ENCODE assay signal across 1 cellular context in the genomic region with DNA sequence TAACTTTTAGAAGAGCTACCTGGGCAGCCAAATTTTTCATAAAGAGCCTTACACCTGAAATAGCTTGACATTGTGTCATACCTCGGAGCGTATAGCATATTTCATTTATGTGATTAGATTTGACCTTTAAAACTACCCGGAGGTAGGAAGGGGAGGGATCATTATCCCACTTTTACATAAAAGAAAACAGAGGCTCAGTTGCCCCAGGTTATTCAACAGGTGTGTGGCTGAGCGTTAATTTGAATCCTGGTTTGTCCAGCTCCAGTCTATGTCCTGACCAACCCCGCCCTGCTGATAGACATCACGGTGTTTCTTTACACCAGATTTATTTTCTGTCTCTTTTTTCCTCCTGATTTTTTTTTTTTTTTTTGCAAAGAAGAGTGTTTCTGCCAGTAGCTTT.
TF ChIP-seq lines count a peak whose summit lies in the region.

No MANE protein-coding gene starts in this region.

TF ChIP-seq in GM23338, 12 proteins besides CTCF, POLR2A, EP300 and RAD21 (continued from another document):
- TF ChIP-seq ETS1 (IDR thresholded peaks at IDR 0.05) (no peak), NANOG (IDR thresholded peaks at IDR 0.05; ENCODE audit: borderline replicate concordance) (no peak), JUNB (IDR thresholded peaks at IDR 0.05; ENCODE audit: unreplicated experiment) (no peak), EZH2 (IDR thresholded peaks at IDR 0.05; ENCODE audit: low read depth, unreplicated experiment) (no peak), POLR2AphosphoS5 (IDR thresholded peaks at IDR 0.05; ENCODE audit: low read depth) (no peak), EZH2phosphoT487 (IDR thresholded peaks at IDR 0.05; ENCODE audit: unreplicated experiment) (no peak), STAT1 (IDR thresholded peaks at IDR 0.05; ENCODE audit: unreplicated experiment) (no peak)
- TF ChIP-seq, protein P1, sequence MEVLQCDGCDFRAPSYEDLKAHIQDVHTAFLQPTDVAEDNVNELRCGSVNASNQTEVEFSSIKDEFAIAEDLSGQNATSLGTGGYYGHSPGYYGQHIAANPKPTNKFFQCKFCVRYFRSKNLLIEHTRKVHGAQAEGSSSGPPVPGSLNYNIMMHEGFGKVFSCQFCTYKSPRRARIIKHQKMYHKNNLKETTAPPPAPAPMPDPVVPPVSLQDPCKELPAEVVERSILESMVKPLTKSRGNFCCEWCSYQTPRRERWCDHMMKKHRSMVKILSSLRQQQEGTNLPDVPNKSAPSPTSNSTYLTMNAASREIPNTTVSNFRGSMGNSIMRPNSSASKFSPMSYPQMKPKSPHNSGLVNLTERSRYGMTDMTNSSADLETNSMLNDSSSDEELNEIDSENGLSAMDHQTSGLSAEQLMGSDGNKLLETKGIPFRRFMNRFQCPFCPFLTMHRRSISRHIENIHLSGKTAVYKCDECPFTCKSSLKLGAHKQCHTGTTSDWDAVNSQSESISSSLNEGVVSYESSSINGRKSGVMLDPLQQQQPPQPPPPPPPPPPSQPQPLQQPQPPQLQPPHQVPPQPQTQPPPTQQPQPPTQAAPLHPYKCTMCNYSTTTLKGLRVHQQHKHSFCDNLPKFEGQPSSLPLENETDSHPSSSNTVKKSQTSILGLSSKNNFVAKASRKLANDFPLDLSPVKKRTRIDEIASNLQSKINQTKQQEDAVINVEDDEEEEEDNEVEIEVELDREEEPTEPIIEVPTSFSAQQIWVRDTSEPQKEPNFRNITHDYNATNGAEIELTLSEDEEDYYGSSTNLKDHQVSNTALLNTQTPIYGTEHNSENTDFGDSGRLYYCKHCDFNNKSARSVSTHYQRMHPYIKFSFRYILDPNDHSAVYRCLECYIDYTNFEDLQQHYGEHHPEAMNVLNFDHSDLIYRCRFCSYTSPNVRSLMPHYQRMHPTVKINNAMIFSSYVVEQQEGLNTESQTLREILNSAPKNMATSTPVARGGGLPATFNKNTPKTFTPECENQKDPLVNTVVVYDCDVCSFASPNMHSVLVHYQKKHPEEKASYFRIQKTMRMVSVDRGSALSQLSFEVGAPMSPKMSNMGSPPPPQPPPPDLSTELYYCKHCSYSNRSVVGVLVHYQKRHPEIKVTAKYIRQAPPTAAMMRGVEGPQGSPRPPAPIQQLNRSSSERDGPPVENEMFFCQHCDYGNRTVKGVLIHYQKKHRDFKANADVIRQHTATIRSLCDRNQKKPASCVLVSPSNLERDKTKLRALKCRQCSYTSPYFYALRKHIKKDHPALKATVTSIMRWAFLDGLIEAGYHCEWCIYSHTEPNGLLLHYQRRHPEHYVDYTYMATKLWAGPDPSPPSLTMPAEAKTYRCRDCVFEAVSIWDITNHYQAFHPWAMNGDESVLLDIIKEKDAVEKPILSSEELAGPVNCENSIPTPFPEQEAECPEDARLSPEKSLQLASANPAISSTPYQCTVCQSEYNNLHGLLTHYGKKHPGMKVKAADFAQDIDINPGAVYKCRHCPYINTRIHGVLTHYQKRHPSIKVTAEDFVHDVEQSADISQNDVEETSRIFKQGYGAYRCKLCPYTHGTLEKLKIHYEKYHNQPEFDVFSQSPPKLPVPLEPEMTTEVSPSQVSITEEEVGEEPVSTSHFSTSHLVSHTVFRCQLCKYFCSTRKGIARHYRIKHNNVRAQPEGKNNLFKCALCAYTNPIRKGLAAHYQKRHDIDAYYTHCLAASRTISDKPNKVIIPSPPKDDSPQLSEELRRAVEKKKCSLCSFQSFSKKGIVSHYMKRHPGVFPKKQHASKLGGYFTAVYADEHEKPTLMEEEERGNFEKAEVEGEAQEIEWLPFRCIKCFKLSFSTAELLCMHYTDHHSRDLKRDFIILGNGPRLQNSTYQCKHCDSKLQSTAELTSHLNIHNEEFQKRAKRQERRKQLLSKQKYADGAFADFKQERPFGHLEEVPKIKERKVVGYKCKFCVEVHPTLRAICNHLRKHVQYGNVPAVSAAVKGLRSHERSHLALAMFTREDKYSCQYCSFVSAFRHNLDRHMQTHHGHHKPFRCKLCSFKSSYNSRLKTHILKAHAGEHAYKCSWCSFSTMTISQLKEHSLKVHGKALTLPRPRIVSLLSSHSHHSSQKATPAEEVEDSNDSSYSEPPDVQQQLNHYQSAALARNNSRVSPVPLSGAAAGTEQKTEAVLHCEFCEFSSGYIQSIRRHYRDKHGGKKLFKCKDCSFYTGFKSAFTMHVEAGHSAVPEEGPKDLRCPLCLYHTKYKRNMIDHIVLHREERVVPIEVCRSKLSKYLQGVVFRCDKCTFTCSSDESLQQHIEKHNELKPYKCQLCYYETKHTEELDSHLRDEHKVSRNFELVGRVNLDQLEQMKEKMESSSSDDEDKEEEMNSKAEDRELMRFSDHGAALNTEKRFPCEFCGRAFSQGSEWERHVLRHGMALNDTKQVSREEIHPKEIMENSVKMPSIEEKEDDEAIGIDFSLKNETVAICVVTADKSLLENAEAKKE (CRISPR knock-in tag; IDR thresholded peaks at IDR 0.05): no peak
